In genomic region chr10:121605708-121606107, GRCh38 we compare ENCODE assay signal across 18 cellular contexts. TPM values are rescaled to one million over a fixed set of nuclear protein-coding genes. Genes with fewer than 3 reads are reported as not detected.
DNase-seq lines count a peak whose midpoint lies in the region; ATAC-seq, FAIRE-seq and TF ChIP-seq lines count a peak whose summit lies in the region.
"Had no signal": no experiment of that assay in that cellular context is flagged by ENCODE, and none has a peak within 500 bp of the region (broad histone marks: within the 10 kb centered on the region; RNA-seq: fewer than 3 reads in every experiment).

No MANE protein-coding gene starts in this region.

- TF ChIP-seq EP300 in HepG2 (IDR thresholded peaks at IDR 0.05; ENCODE audit: low read depth in 2 of 2, low read length in 2 of 2) (no peak), HepG2 (CRISPR knock-in tag; IDR thresholded peaks at IDR 0.05; ENCODE audit: borderline replicate concordance) (no peak)

- H3K27me3 ChIP-seq in Caco-2 (replicated peaks; ENCODE audit: control insufficient read depth, insufficient read depth, low read length), result no peaks in the 10 kb centered on the region
- peaks cover 2 to 4% of the 10 kb centered on the region in 2 experiments; a peak in 3 of 5 replicates for H3K27me3 ChIP-seq in HepG2 (ENCODE audit: control insufficient read depth in 1 of 2, insufficient read depth in 2 of 2, low read length in 2 of 2)
- peaks cover 0 to 6% (median 0%) of the 10 kb centered on the region in 45 donors for H3K27me3 ChIP-seq in dorsolateral prefrontal cortex

- H3K4me2 ChIP-seq in HepG2 (ENCODE audit: low read depth, low read length), result no peak overlapping the region

- no peak for TF ChIP-seq CTCF in Caco-2 (IDR thresholded peaks at IDR 0.05; ENCODE audit: insufficient read depth in 1 of 2, low read depth in 1 of 2, low read length in 1 of 2, severe bottlenecking in 1 of 2, unreplicated experiment in 1 of 2)
- no peak for TF ChIP-seq CTCF in HepG2 (CRISPR knock-in tag; IDR thresholded peaks at IDR 0.05)
- no peak for TF ChIP-seq CTCF in dorsolateral prefrontal cortex (IDR thresholded peaks at IDR 0.05 in 54 of 56, conservative IDR thresholded peaks at IDR 0.05 in 2 of 56; ENCODE audit: low read depth in 1 of 56, partially characterized antibody in 56 of 56)

- H3K27ac ChIP-seq in HepG2 (ENCODE audit: extremely low read length, insufficient read depth, low read length), result no peak overlapping the region
- no peak overlapping the region for H3K27ac ChIP-seq in dorsolateral prefrontal cortex
- H3K27ac ChIP-seq: GM23248 had no signal

- H3K4me3 ChIP-seq in Caco-2 (ENCODE audit: low read depth, low read length) (no peak overlapping the region), HepG2 (replicated peaks in 1 of 3; ENCODE audit: insufficient read depth in 1 of 3, low read depth in 2 of 3, low read length in 3 of 3) (no peak overlapping the region), dorsolateral prefrontal cortex (no peak overlapping the region)
- H3K4me3 ChIP-seq: GM23248 had no signal

- H3K36me3 Mint-ChIP-seq in Caco-2 (ENCODE audit: insufficient read depth, unreplicated experiment), result no peaks in the 10 kb centered on the region
- H3K36me3 Mint-ChIP-seq: CD8-positive, alpha-beta memory T cell had no signal

- ATAC-seq in HepG2 (no peak), GM19452 (IDR thresholded peaks at IDR 0.05; ENCODE audit: unreplicated experiment) (no peak)
- ATAC-seq: HCT116 had no signal

- no peak overlapping the region for H3K9ac ChIP-seq in HepG2 (ENCODE audit: insufficient read depth, low read depth, low read length)
- H3K9ac ChIP-seq: GM23248 had no signal

- no peaks in the 10 kb centered on the region for H4K20me1 ChIP-seq in HepG2 (ENCODE audit: insufficient read depth, low read length)

- in situ Hi-C loops in HepG2 (cut with HindIII; ENCODE audit: extremely low pct_ligation_motif_present, low pct_unique_long_range_greater_than_20kb), result loop anchor here (5.0 kb wide), 1 partner anchor 658 kb away; no protein-coding TSS in a partner anchor

- no peaks in the 10 kb centered on the region for H3K9me3 ChIP-seq in Caco-2
- no peaks in the 10 kb centered on the region for H3K9me3 ChIP-seq in HepG2 (ENCODE audit: low read length)

- H2AFZ ChIP-seq in HepG2 (ENCODE audit: low read length), result no peak overlapping the region
- H2AFZ ChIP-seq: GM23248 had no signal

- H3K27me3 Mint-ChIP-seq in Caco-2 (ENCODE audit: insufficient read depth, unreplicated experiment), result no peaks in the 10 kb centered on the region

- TF ChIP-seq RAD21 in HepG2 (CRISPR knock-in tag; IDR thresholded peaks at IDR 0.05), result no peak

- H3K4me3 Mint-ChIP-seq in Caco-2 (ENCODE audit: unreplicated experiment), result no peak overlapping the region
- H3K4me3 Mint-ChIP-seq: CD4-positive, alpha-beta T cell; CD8-positive, alpha-beta memory T cell; H9 had no signal

- peaks cover 57% of the 10 kb centered on the region for H3K4me1 ChIP-seq in Caco-2
- peaks cover 24% of the 10 kb centered on the region for H3K4me1 ChIP-seq in HepG2 (ENCODE audit: insufficient read depth, low read length)

- no peak for DNase-seq in Caco-2
- DNase-seq in HepG2 (ENCODE audit: low spot score), result peak; percentile 24
- DNase-seq in mesenteric fat pad (ENCODE audit: low spot score), result peak; percentile 14
- no peak for DNase-seq in putamen (ENCODE audit: low spot score)
- DNase-seq in dorsolateral prefrontal cortex, result no peak
- DNase-seq: Calu3; CD4-positive, alpha-beta T cell; CD8-positive, alpha-beta memory T cell; DMS53; DMS79 treated with DMSO at 0.1 percent for 48 hours; GF-D8; GM23248; H9 had no signal

- no peaks in the 10 kb centered on the region for H3K79me2 ChIP-seq in HepG2 (ENCODE audit: insufficient read depth, low read length)

- BruUV-seq in Caco-2 (replicated peaks; lab: Mats Ljungman, UMichigan) (no TSS peak), HepG2 (replicated peaks; lab: Mats Ljungman, UMichigan) (no TSS peak)

- H3K27ac Mint-ChIP-seq in Caco-2 (ENCODE audit: unreplicated experiment), result peak overlapping the region; percentile 33
- H3K27ac Mint-ChIP-seq: CD14-positive monocyte; CD4-positive, alpha-beta T cell; CD8-positive, alpha-beta memory T cell; H9 had no signal

- no peak for TF ChIP-seq POLR2A in HepG2 (IDR thresholded peaks at IDR 0.05; ENCODE audit: insufficient read depth in 1 of 2, low read depth in 2 of 2, low read length in 2 of 2)

- H3K36me3 ChIP-seq in Caco-2 (ENCODE audit: control insufficient read depth, insufficient read depth, low read length) (no peaks in the 10 kb centered on the region), HepG2 (replicated peaks in 1 of 2; ENCODE audit: control insufficient read depth in 1 of 2, insufficient read depth in 2 of 2, low read length in 2 of 2) (no peaks in the 10 kb centered on the region)

- H3K9me3 Mint-ChIP-seq in Caco-2 (ENCODE audit: unreplicated experiment), result no peaks in the 10 kb centered on the region
- H3K9me3 Mint-ChIP-seq: CD4-positive, alpha-beta T cell; H9 had no signal

- POLR2A ChIA-PET in Caco-2 (lab: Charles Lee) (no interaction called here), HepG2 (lab: Yijun Ruan, JAX) (no interaction called here)

- H3K4me1 Mint-ChIP-seq in Caco-2 (ENCODE audit: low read depth, unreplicated experiment), result peaks cover 44% of the 10 kb centered on the region

- no peak for FAIRE-seq in HepG2 (lab: Jason Lieb, UNC)
- FAIRE-seq: GM12891 had no signal

- CTCF ChIA-PET in Caco-2 (lab: Charles Lee) (no interaction called here), HepG2 (lab: Yijun Ruan, JAX; ENCODE audit: low intra/inter-chr PET ratio, low total read pairs) (no interaction called here)

- intact Hi-C loops in Caco-2 (cut with micrococcal nuclease; ENCODE audit: unreplicated experiment), result no loop called here
- intact Hi-C loops in HepG2 (cut with micrococcal nuclease; ENCODE audit: unreplicated experiment), result no loop called here
- intact Hi-C loops in dorsolateral prefrontal cortex (cut with DNase I), result loop anchor here (10.0 kb wide), 2 partner anchors 299 to 441 kb away; no protein-coding TSS in a partner anchor

TF ChIP-seq in HepG2, 621 proteins besides CTCF, POLR2A, EP300 and RAD21 (continues in another document):
- no peak for TF ChIP-seq U2AF2 (IDR thresholded peaks at IDR 0.05; ENCODE audit: low read depth, low read length)
- TF ChIP-seq ZNF253 (CRISPR knock-in tag; IDR thresholded peaks at IDR 0.05; ENCODE audit: borderline replicate concordance), result no peak
- no peak for TF ChIP-seq ZNF772 (CRISPR knock-in tag; IDR thresholded peaks at IDR 0.05)
- TF ChIP-seq TARDBP (CRISPR knock-in tag; IDR thresholded peaks at IDR 0.05), result no peak
- no peak for TF ChIP-seq ISX (CRISPR knock-in tag; conservative IDR thresholded peaks at IDR 0.05)
- TF ChIP-seq BCL3 (CRISPR knock-in tag; IDR thresholded peaks at IDR 0.05), result no peak
- TF ChIP-seq PAF1 (CRISPR knock-in tag; IDR thresholded peaks at IDR 0.05), result no peak
- no peak for TF ChIP-seq PBX3 (CRISPR knock-in tag; IDR thresholded peaks at IDR 0.05; ENCODE audit: borderline replicate concordance)

RNA-seq across cellular contexts. Expression of gene FGFR2, which starts 7.5 kb away (rescaled TPM):
- 266 and 286 TPM in 2 replicates for total RNA-seq in Caco-2 (2022)
- 1.4 and 2.6 TPM in 2 replicates for total RNA-seq in HepG2 (2016; rRNA removed; fragmentation: Illumina TruSeq; extraction: Trizol)
- 1.8 and 2.8 TPM in 2 replicates for total RNA-seq in HepG2 (2016; cell fraction: cytosol; rRNA removed; fragmentation: Illumina TruSeq; extraction: Trizol; ENCODE audit: low read depth)
- total RNA-seq in HepG2 (2016; cell fraction: insoluble cytoplasmic fraction; rRNA removed; fragmentation: Illumina TruSeq; extraction: Trizol), result 1.8 and 2.2 TPM in 2 replicates
- total RNA-seq in HepG2 (2016; cell fraction: membrane; rRNA removed; fragmentation: Illumina TruSeq; extraction: Trizol), result 1.2 and 1.7 TPM in 2 replicates
- total RNA-seq in HepG2 (2016; cell fraction: nucleus; rRNA removed; fragmentation: Illumina TruSeq; extraction: Trizol), result 3.3 and 4.2 TPM in 2 replicates
- 1.2 and 1.6 TPM in 2 replicates for polyA plus RNA-seq in HepG2 (2011; rRNA removed)
- polyA plus RNA-seq in HepG2 (2011; cell fraction: cytosol; rRNA removed), result 0.82 and 1.0 TPM in 2 replicates
- 2.9 and 4.4 TPM in 2 replicates for polyA plus RNA-seq in HepG2 (2011; cell fraction: nucleus; rRNA removed)
- 0.41 and 1.3 TPM in 2 replicates for polyA plus RNA-seq in HepG2 (2012)
- 0.15 and 0.22 TPM in 2 replicates for polyA plus RNA-seq in HepG2 (2016; cell fraction: cytosol; fragmentation: Illumina TruSeq; extraction: Trizol; ENCODE audit: low read depth)
- 1.6 and 1.9 TPM in 2 replicates for polyA plus RNA-seq in HepG2 (2016; cell fraction: insoluble cytoplasmic fraction; fragmentation: Illumina TruSeq; extraction: Trizol; ENCODE audit: low read depth)
- polyA plus RNA-seq in HepG2 (2016; cell fraction: membrane; fragmentation: Illumina TruSeq; extraction: Trizol; ENCODE audit: low read depth), result 0.44 and 0.58 TPM in 2 replicates
- polyA plus RNA-seq in HepG2 (2016; cell fraction: nucleus; fragmentation: Illumina TruSeq; extraction: Trizol; ENCODE audit: insufficient read depth, low read depth), result 9.1 and 11.3 TPM in 2 replicates
- polyA minus RNA-seq in HepG2 (2011; rRNA and poly(A)+ RNA removed; ENCODE audit: low replicate concordance), result 0.12 and 1.0 TPM in 2 replicates
- 0.70 and 0.89 TPM in 2 replicates for polyA minus RNA-seq in HepG2 (2011; cell fraction: cytosol; rRNA and poly(A)+ RNA removed)
- 1.7 and 2.3 TPM in 2 replicates for polyA minus RNA-seq in HepG2 (2011; cell fraction: nucleus; rRNA and poly(A)+ RNA removed)
- total RNA-seq in mesenteric fat pad, result 1.4 TPM
- 100 to 1,000 TPM in 94 of 120 experiments, 10 to 100 TPM in 26; 69.8 to 487 (median 136) TPM for total RNA-seq in dorsolateral prefrontal cortex
- total RNA-seq: A172, GM23248 had no signal
- polyA plus RNA-seq: CD14-positive monocyte had no signal

Comparison
In these comparisons a context has a peak if more than half of its experiments do, and no peak if none do; other contexts are left out.
1. DNase-seq: peak in HepG2 (single experiment) and mesenteric fat pad (single experiment); none in Caco-2 (0 of 2), putamen (single experiment) and dorsolateral prefrontal cortex (0 of 10).
2. RNA of gene FGFR2, which starts 7.5 kb away (total RNA-seq): 266 to 286 TPM in Caco-2 and 69.8 to 487 TPM in dorsolateral prefrontal cortex; 1.2 to 4.2 TPM in HepG2 and 1.4 TPM in mesenteric fat pad (single experiment); every median in the first group is over 10 times any median in the second.
3. intact Hi-C loops: an anchor here in dorsolateral prefrontal cortex (10.0 kb wide); none called in Caco-2 and HepG2.